ENCODE assay signal across 1 cellular context in genomic region chr5:122775713-122776084, GRCh38.
TF ChIP-seq lines count a peak whose summit lies in the region.

No MANE protein-coding gene starts in this region.

TF ChIP-seq in GM23338, 12 proteins besides CTCF, POLR2A, EP300 and RAD21 (continued from another document):
- TF ChIP-seq ZNF462 (CRISPR knock-in tag; IDR thresholded peaks at IDR 0.05) = no peak
